Comparison of ENCODE assay signal across 10 cellular contexts in the genomic region with DNA sequence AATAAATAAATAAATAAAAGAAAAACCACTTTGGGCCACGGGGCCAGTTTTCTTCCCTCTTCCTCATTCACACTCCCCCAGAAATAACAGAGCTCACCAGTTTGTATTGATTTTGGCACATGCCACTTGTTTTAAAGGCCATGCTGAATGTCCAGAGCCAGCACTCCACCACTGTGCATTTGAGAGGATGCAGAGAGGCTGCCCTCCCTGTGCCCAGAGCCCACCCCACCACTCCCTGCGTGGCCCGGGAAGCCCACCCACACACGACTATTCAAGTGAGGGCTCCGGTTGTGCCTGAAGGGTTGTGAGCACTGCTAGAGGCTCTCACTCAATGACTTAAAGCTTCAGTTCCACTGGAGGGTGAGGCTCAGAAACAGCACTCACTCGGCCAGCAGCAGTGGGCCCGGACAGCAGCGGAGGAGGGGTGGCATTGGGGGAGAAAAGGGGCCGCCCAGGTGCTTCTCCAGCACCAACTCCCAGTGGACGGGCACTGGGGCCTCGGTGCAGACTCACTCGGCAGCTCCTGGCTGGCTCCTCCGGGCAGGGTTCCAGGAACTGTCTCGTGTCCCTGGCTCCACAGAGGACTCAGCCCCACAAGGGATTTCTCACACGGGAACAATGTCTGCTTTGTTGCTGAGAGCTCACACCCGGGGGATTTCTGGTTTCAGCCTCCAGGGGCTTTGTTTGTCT.
A peak's percentile ranks its signal among the peaks of the same experiment; 100 is the strongest.
DNase-seq lines count a peak whose midpoint lies in the region; ATAC-seq, FAIRE-seq and TF ChIP-seq lines count a peak whose summit lies in the region.
"Had no signal": no experiment of that assay in that cellular context is flagged by ENCODE, and none has a peak within 500 bp of the region (broad histone marks: within the 10 kb centered on the region; RNA-seq: fewer than 3 reads in every experiment).

No MANE protein-coding gene starts in this region.

- peaks cover 49% of the 10 kb centered on the region for H3K4me1 ChIP-seq in BLaER1
- H3K4me1 ChIP-seq in pancreas: peaks cover 0 to 12% (median 0%) of the 10 kb centered on the region in 3 donors

- intact Hi-C loops in pancreas (cut with DNase I): no loop called here

- H3K9me3 ChIP-seq in BLaER1: no peaks in the 10 kb centered on the region
- no peaks in the 10 kb centered on the region for H3K9me3 ChIP-seq in pancreas

- H3K36me3 ChIP-seq in BLaER1: no peaks in the 10 kb centered on the region
- no peaks in the 10 kb centered on the region for H3K36me3 ChIP-seq in pancreas

- ATAC-seq in pancreas (peak; percentile 91 to 95 (median 94)), GM21576 (IDR thresholded peaks at IDR 0.05; ENCODE audit: unreplicated experiment) (no peak), HG02642 (IDR thresholded peaks at IDR 0.05; ENCODE audit: poor library complexity, unreplicated experiment) (no peak)
- ATAC-seq: activated CD4-positive, alpha-beta T cell treated with anti-CD3 and anti-CD28 coated beads for 36 hours had no signal

- H4K20me1 ChIP-seq in BLaER1: no peaks in the 10 kb centered on the region

- TF ChIP-seq CTCF in pancreas (IDR thresholded peaks at IDR 0.05): no peak

- FAIRE-seq in pancreas (lab: Jason Lieb, UNC): no peak

- H3K27me3 ChIP-seq in BLaER1 (no peaks in the 10 kb centered on the region), pancreas (no peaks in the 10 kb centered on the region)

- H3K27ac ChIP-seq in BLaER1 (peak overlapping the region; percentile 20; the same call in 1 of the 2 replicates), pancreas (peak overlapping the region; percentile 49 to 78 (median 68))

- H3K4me3 ChIP-seq in BLaER1 (no peak overlapping the region), pancreas (no peak overlapping the region)

- peak overlapping the region; percentile 83 for H3K4me2 ChIP-seq in BLaER1

- no peak overlapping the region for H3K9ac ChIP-seq in BLaER1

- peak; percentile 85 for DNase-seq in NCI-H345 (lab: John Stamatoyannopoulos, UW)
- DNase-seq in globus pallidus (ENCODE audit: low spot score): peak; percentile 94
- DNase-seq in pancreas: peak; percentile 81 to 94 (median 89)
- no peak for DNase-seq in EL
- DNase-seq in OCI-M1 (lab: John Stamatoyannopoulos, UW): no peak
- DNase-seq: activated CD4-positive, alpha-beta T cell treated with anti-CD3 and anti-CD28 coated beads for 36 hours; activated naive CD8-positive, alpha-beta T cell treated with anti-CD3 and anti-CD28 coated beads, Interleukin-2, amount 10 ng/mL, durations not matched to agents 7 days and 5 days had no signal

- WGBS in pancreas, 2 donors: 8 to 14% methylated on average over 13 to 16 of the region's 16 CpGs

Comparison
In these comparisons a context has a peak if more than half of its experiments do, and no peak if none do; other contexts are left out.
1. DNase-seq: peak in NCI-H345 (single experiment), globus pallidus (single experiment) and pancreas (6 of 6); none in EL (single experiment) and OCI-M1 (single experiment).
2. ATAC-seq: peak in pancreas (4 of 4); none in GM21576 (single experiment) and HG02642 (single experiment).